Comparison of ENCODE assay signal across 15 cellular contexts in the genomic region with DNA sequence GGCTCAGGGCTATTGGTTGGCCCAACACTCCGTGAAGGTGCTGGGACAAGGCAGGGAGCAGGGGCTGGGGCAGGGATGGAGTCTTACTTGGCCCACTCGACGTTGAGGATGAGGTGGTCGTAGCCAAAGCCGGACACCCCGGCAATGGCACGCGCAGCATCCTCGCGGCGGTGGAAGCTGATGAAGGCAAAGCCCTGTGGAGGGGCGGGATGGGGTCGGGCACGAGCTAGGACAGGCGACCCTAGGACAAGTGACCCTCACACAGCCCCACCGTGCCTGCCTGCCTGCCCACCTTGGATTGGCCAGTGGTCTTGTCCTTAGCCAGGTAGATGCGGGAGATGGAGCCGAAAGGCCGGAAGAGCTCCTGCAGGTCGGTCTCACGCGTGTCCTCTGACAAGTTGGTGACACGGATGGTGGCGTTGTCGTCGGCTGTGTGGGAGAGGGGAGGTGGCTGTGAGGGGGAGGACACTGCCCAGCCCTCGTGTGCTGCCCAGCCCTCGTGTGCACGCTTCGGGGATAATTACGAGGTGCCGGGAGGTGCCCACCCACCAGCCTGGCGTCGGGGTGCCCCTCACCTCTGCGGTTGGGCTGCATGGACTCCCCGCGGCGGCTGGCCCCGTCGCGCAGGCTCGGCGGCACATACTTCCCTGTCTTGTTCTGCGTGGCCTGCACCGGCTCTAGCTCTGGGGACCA. TPM values are rescaled to one million over a fixed set of nuclear protein-coding genes. Genes with fewer than 3 reads are reported as not detected.
DNase-seq lines count a peak whose midpoint lies in the region; ATAC-seq and TF ChIP-seq lines count a peak whose summit lies in the region.
"Had no signal": no experiment of that assay in that cellular context is flagged by ENCODE, and none has a peak within 500 bp of the region (broad histone marks: within the 10 kb centered on the region; RNA-seq: fewer than 3 reads in every experiment).

No MANE protein-coding gene starts in this region.

- no peak for TF ChIP-seq CTCF in OCI-LY7 (conservative IDR thresholded peaks at IDR 0.05; ENCODE audit: low read length)
- no peak for TF ChIP-seq CTCF in chondrocyte (IDR thresholded peaks at IDR 0.05)
- no peak for TF ChIP-seq CTCF in vagina (IDR thresholded peaks at IDR 0.05)

- TF ChIP-seq POLR2A in vagina (IDR thresholded peaks at IDR 0.05): no peak

- no peak overlapping the region for H3K4me3 Mint-ChIP-seq in chondrocyte (ENCODE audit: unreplicated experiment)

- peaks cover 9% of the 10 kb centered on the region for H3K36me3 Mint-ChIP-seq in chondrocyte (ENCODE audit: low read depth)

- POLR2A ChIA-PET in OCI-LY7 (lab: Charles Lee): no interaction called here

- peaks cover 29% of the 10 kb centered on the region for H3K4me1 ChIP-seq in OCI-LY7 (ENCODE audit: insufficient read depth, low read length, poor library complexity, severe bottlenecking)
- H3K4me1 ChIP-seq in vagina: peaks cover 31% of the 10 kb centered on the region
- H3K4me1 ChIP-seq: parathyroid adenoma had no signal

- CTCF ChIA-PET in OCI-LY7 (lab: Charles Lee; ENCODE audit: unreplicated experiment): interaction anchor here (0.5 kb wide), 1 partner anchor 28 kb away, joined by 3 read pairs; no protein-coding TSS in a partner anchor

- TSS peak; percentile 6 for BruUV-seq in OCI-LY7 (replicated peaks; lab: Mats Ljungman, UMichigan)

- H3K9me2 ChIP-seq in OCI-LY7 (ENCODE audit: insufficient read depth, low read length): no peaks in the 10 kb centered on the region

- peaks cover 71% of the 10 kb centered on the region for H3K36me3 ChIP-seq in OCI-LY7 (ENCODE audit: insufficient read depth, low read length)
- peaks cover 0 to 47% of the 10 kb centered on the region in 2 donors for H3K36me3 ChIP-seq in vagina

- H3K79me2 ChIP-seq in OCI-LY7 (ENCODE audit: insufficient read depth, low read depth, low read length): peaks cover 19% of the 10 kb centered on the region; the same call in 1 of the 2 replicates

- H3K27me3 Mint-ChIP-seq in chondrocyte (ENCODE audit: low read depth): no peaks in the 10 kb centered on the region
- H3K27me3 Mint-ChIP-seq: CD4-positive, CD25-positive, alpha-beta regulatory T cell had no signal

- no peaks in the 10 kb centered on the region for H4K20me1 ChIP-seq in OCI-LY7 (ENCODE audit: insufficient read depth, low read length)

- no peak overlapping the region for H3K4me2 ChIP-seq in OCI-LY7 (ENCODE audit: low read length)

- H3K27ac ChIP-seq in OCI-LY7 (ENCODE audit: low read depth, low read length, poor library complexity, severe bottlenecking): no peak overlapping the region
- no peak overlapping the region for H3K27ac ChIP-seq in vagina
- H3K27ac ChIP-seq: parathyroid adenoma had no signal

- H3K9me3 ChIP-seq in OCI-LY7 (ENCODE audit: low read length) (no peaks in the 10 kb centered on the region), vagina (no peaks in the 10 kb centered on the region)

- peaks cover 25% of the 10 kb centered on the region for H3K4me1 Mint-ChIP-seq in chondrocyte (ENCODE audit: low read depth)

- no peak overlapping the region for H2AFZ ChIP-seq in OCI-LY7 (ENCODE audit: low read length)
- H2AFZ ChIP-seq: parathyroid adenoma had no signal

- H3K9me3 Mint-ChIP-seq in chondrocyte (ENCODE audit: low read depth): no peaks in the 10 kb centered on the region
- H3K9me3 Mint-ChIP-seq: CD4-positive, CD25-positive, alpha-beta regulatory T cell; IgD-negative memory B cell had no signal

- H3K4me3 ChIP-seq in OCI-LY7 (ENCODE audit: low read depth, low read length, poor library complexity, severe bottlenecking) (no peak overlapping the region), vagina (no peak overlapping the region)

- no peaks in the 10 kb centered on the region for H3K27me3 ChIP-seq in vagina

- intact Hi-C loops in OCI-LY7 (cut with micrococcal nuclease; ENCODE audit: unreplicated experiment) (no loop called here), vagina (cut with DNase I) (no loop called here)

- DNase-seq in stimulated activated CD4-positive, alpha-beta T cell treated with anti-CD3 and anti-CD28 coated beads, Interleukin-2, amount 100 ng/mL, for 24 hours: peak; percentile 25 to 39
- DNase-seq in stimulated activated CD4-positive, alpha-beta T cell treated with anti-CD3 and anti-CD28 coated beads, Interleukin-4, amount 100 ng/mL, for 24 hours: no peak
- no peak for DNase-seq in OCI-LY7 (ENCODE audit: low spot score)
- DNase-seq in chondrocyte (ENCODE audit: low spot score): no peak
- peak; percentile 74 to 87 for DNase-seq in vagina (ENCODE audit: extremely low spot score in 2 of 2)
- no peak for DNase-seq in GM03348 (ENCODE audit: low spot score)
- no peak for DNase-seq in epidermal melanocyte (ENCODE audit: insufficient read length, low spot score)
- DNase-seq: activated effector memory CD4-positive, alpha-beta T cell treated with anti-CD3 and anti-CD28 coated beads, Interleukin-2, amount 50 U/mL, for 16 hours; CD4-positive, CD25-positive, alpha-beta regulatory T cell; cerebellar nuclear complex; HCEC 1CT; NCI-H187 had no signal

- peak overlapping the region; percentile 22 for H3K27ac Mint-ChIP-seq in chondrocyte (ENCODE audit: unreplicated experiment)

- ATAC-seq in HG03175 (IDR thresholded peaks at IDR 0.05; ENCODE audit: unreplicated experiment): no peak

RNA-seq across cellular contexts. Expression of a gene that starts 4.0 kb away (rescaled TPM):
- 8.8 and 11.9 TPM in 2 replicates for total RNA-seq in OCI-LY7 (2014; rRNA removed; shearing (Covaris generic))
- total RNA-seq in OCI-LY7 (2022) (31.1 and 43.3 TPM in 2 replicates), chondrocyte (9.5 to 13.5 TPM (median 10.4 TPM) in 3 replicates), vagina (9.1 TPM)

RNA-seq across cellular contexts. Expression of a gene that starts 4.2 kb away (rescaled TPM):
- 255 and 287 TPM in 2 replicates for total RNA-seq in OCI-LY7 (2014; rRNA removed; shearing (Covaris generic))
- 256 TPM in 2 replicates for total RNA-seq in OCI-LY7 (2022)
- 145 to 149 TPM (median 146 TPM) in 3 replicates for total RNA-seq in chondrocyte
- 249 TPM for total RNA-seq in vagina

RNA-seq across cellular contexts. Expression of a gene that starts 9.4 kb away (rescaled TPM):
- total RNA-seq in OCI-LY7 (2014; rRNA removed; shearing (Covaris generic)): 77.1 and 85.8 TPM in 2 replicates
- total RNA-seq in OCI-LY7 (2022) (88.3 and 116 TPM in 2 replicates), chondrocyte (28.2 to 33.1 TPM (median 31.0 TPM) in 3 replicates), vagina (55.2 TPM)

RNA-seq across cellular contexts. Expression of a gene that starts 13.1 kb away (rescaled TPM):
- 7.3 and 8.4 TPM in 2 replicates for total RNA-seq in OCI-LY7 (2014; rRNA removed; shearing (Covaris generic))
- total RNA-seq in OCI-LY7 (2022) (8.3 and 10.1 TPM in 2 replicates), chondrocyte (0.45 to 0.46 TPM in 2 of 3 replicates, not detected in the other), vagina (not detected)

RNA-seq across cellular contexts. Expression of a gene that starts 29.4 kb away (rescaled TPM):
- 21.9 and 32.9 TPM in 2 replicates for total RNA-seq in OCI-LY7 (2014; rRNA removed; shearing (Covaris generic))
- total RNA-seq in OCI-LY7 (2022): 28.5 and 30.9 TPM in 2 replicates
- total RNA-seq in chondrocyte: 15.8 to 21.8 TPM (median 19.9 TPM) in 3 replicates
- 46.9 TPM for total RNA-seq in vagina

Comparison
In these comparisons a context has a peak if more than half of its experiments do, and no peak if none do; other contexts are left out.
1. DNase-seq: peak in stimulated activated CD4-positive, alpha-beta T cell treated with anti-CD3 and anti-CD28 coated beads, Interleukin-2, amount 100 ng/mL, for 24 hours (2 of 2) and vagina (2 of 2); none in stimulated activated CD4-positive, alpha-beta T cell treated with anti-CD3 and anti-CD28 coated beads, Interleukin-4, amount 100 ng/mL, for 24 hours (single experiment), OCI-LY7 (single experiment), chondrocyte (single experiment), GM03348 (single experiment) and epidermal melanocyte (single experiment).